ENCODE assay signal across 8 cellular contexts in genomic region chr1:10867138-10867721, GRCh38.
DNase-seq lines count a peak whose midpoint lies in the region; ATAC-seq and TF ChIP-seq lines count a peak whose summit lies in the region.

No MANE protein-coding gene starts in this region.

- H3K4me3 ChIP-seq in colonic mucosa, result peak overlapping the region; percentile 32

- H3K4me1 ChIP-seq in colonic mucosa, result no peaks in the 10 kb centered on the region

- no peak for ATAC-seq in GM21786 (IDR thresholded peaks at IDR 0.05; ENCODE audit: unreplicated experiment)

- no peaks in the 10 kb centered on the region for H3K9me3 ChIP-seq in colonic mucosa

- peak; percentile 83 for DNase-seq in NCI-H2227 (lab: John Stamatoyannopoulos, UW; ENCODE audit: unreplicated experiment)
- DNase-seq in NCI-H2227 treated with DMSO at 0.1 percent for 48 hours (lab: John Stamatoyannopoulos, UW), result no peak
- peak; percentile 79 for DNase-seq in NCI-H2107 (lab: John Stamatoyannopoulos, UW)
- peak; percentile 59 for DNase-seq in activated CD4-positive, alpha-beta T cell treated with anti-CD3 and anti-CD28 coated beads for 48 hours
- peak; percentile 64 for DNase-seq in colonic mucosa
- DNase-seq in medulla oblongata (ENCODE audit: extremely low spot score), result peak; percentile 9
- peak; percentile 28 for DNase-seq in stimulated activated CD8-positive, alpha-beta memory T cell treated with anti-CD3 and anti-CD28 coated beads, Interleukin-15, amount 100 ng/mL, for 1 hour (ENCODE audit: low read depth)

- TF ChIP-seq CTCF in colonic mucosa (IDR thresholded peaks at IDR 0.05), result peak; percentile 52

- no peak overlapping the region for H3K27ac ChIP-seq in colonic mucosa

- H3K27me3 ChIP-seq in colonic mucosa, result peaks cover 6% of the 10 kb centered on the region

- no peaks in the 10 kb centered on the region for H3K36me3 ChIP-seq in colonic mucosa

- H3K9ac ChIP-seq in colonic mucosa (ENCODE audit: low read depth in 2 of 2, low read length in 2 of 2), result peak overlapping the region in 1 of 2 donors; percentile 29

- intact Hi-C loops in colonic mucosa (cut with DNase I), result loop anchor here (5.0 to 10.0 kb wide), 3 partner anchors 122 to 360 kb away; no protein-coding TSS in a partner anchor
